In genomic region chr4:185143596-185143969, GRCh38 we compare ENCODE assay signal across 8 cellular contexts. TPM values are rescaled to one million over a fixed set of nuclear protein-coding genes. Genes with fewer than 3 reads are reported as not detected.
DNase-seq lines count a peak whose midpoint lies in the region; ATAC-seq, FAIRE-seq and TF ChIP-seq lines count a peak whose summit lies in the region.

No MANE protein-coding gene starts in this region.

- FAIRE-seq in K562 (lab: Jason Lieb, UNC), result peak; percentile 44

- H3K27ac ChIP-seq in OCI-LY1 (ENCODE audit: low read depth, low read length, poor library complexity, severe bottlenecking) (no peak overlapping the region), K562 (ENCODE audit: extremely low read depth, low read depth, low read length) (no peak overlapping the region), gastrocnemius medialis (peak overlapping the region; percentile 94 to 99 (median 97))

- DNase-seq in DMS79 treated with DMSO at 0.1 percent for 48 hours (lab: John Stamatoyannopoulos, UW) (peak; percentile 7), DMS79 (lab: John Stamatoyannopoulos, UW) (no peak), K562 (ENCODE audit: extremely low read depth in 1 of 4, low spot score in 3 of 4) (peak in 1 of 4 experiments; percentile 19), gastrocnemius medialis (peak; percentile 90 to 95)

- no peak for TF ChIP-seq RAD21 in K562 (CRISPR knock-in tag; conservative IDR thresholded peaks at IDR 0.05 in 1 of 2, IDR thresholded peaks at IDR 0.05 in 1 of 2)

- no peak for TF ChIP-seq POLR2A in K562 (conservative IDR thresholded peaks at IDR 0.05)
- no peak for TF ChIP-seq POLR2A in gastrocnemius medialis (IDR thresholded peaks at IDR 0.05)

- WGBS in K562 (ENCODE audit: insufficient coverage, low coverage, missing lambda C conversion rate), result under 1% methylated on average over 18 of the region's 30 CpGs

- peaks cover 7% of the 10 kb centered on the region; the same call in 1 of the 2 replicates for H3K79me2 ChIP-seq in OCI-LY1 (ENCODE audit: insufficient read depth, low read length)
- peaks cover 12% of the 10 kb centered on the region; the same call in 2 of the 3 replicates for H3K79me2 ChIP-seq in K562 (ENCODE audit: control insufficient read depth, insufficient read depth, low read length)

- in situ Hi-C loops in K562 (cut with MboI) (no loop called here), gastrocnemius medialis (cut with MboI; ENCODE audit: low sequenced_read_pairs in 4 of 4) (loop anchor here in 1 of 4 donors (25.0 kb wide), 1 partner anchor 381 kb away; no protein-coding TSS in a partner anchor)

- BruUV-seq in K562 (replicated peaks; lab: Mats Ljungman, UMichigan), result no TSS peak

- H3K36me3 ChIP-seq in OCI-LY1 (ENCODE audit: insufficient read depth, low read length) (peaks cover 30% of the 10 kb centered on the region; the same call in 1 of the 2 replicates), K562 (ENCODE audit: control insufficient read depth, insufficient read depth, low read length) (peaks cover 26% of the 10 kb centered on the region; the same call in 2 of the 3 replicates), gastrocnemius medialis (peaks cover 0 to 46% of the 10 kb centered on the region in 2 donors)

- H3K9ac ChIP-seq in OCI-LY1 (ENCODE audit: low read length) (peak overlapping the region; percentile 66), K562 (ENCODE audit: insufficient read depth in 1 of 2, low read depth in 2 of 2, low read length in 2 of 2) (peak overlapping the region; percentile 51 to 98)

- H3K4me3 ChIP-seq in OCI-LY1 (ENCODE audit: low read depth, low read length, poor library complexity, severe bottlenecking) (peak overlapping the region; percentile 80), K562 (peak overlapping the region; percentile 64), iPS-18c (ENCODE audit: insufficient read depth, low read depth, low read length) (peak overlapping the region; percentile 73), gastrocnemius medialis (peak overlapping the region; percentile 72 to 81 (median 74))

- H3F3A ChIP-seq in OCI-LY1 (ENCODE audit: insufficient read depth, low read length), result no peaks in the 10 kb centered on the region

- no peak for TF ChIP-seq EP300 in K562 (IDR thresholded peaks at IDR 0.05; ENCODE audit: low read length)

- H4K20me1 ChIP-seq in OCI-LY1 (ENCODE audit: insufficient read depth, low read length) (no peaks in the 10 kb centered on the region), K562 (replicated peaks; ENCODE audit: control insufficient read depth, insufficient read depth, low read length) (no peaks in the 10 kb centered on the region)

- no peaks in the 10 kb centered on the region for H3K9me2 ChIP-seq in OCI-LY1 (ENCODE audit: low read depth, low read length)

- intact Hi-C loops in K562 (cut with micrococcal nuclease) (loop anchor here (5.0 kb wide), 1 partner anchor 164 kb away; no protein-coding TSS in a partner anchor), gastrocnemius medialis (cut with DNase I; ENCODE audit: low total_unique reads) (loop anchor here (1.0 to 10.0 kb wide), 7 partner anchors 31 to 799 kb away; partner anchors contain the start of genes ANKRD37, CASP3, CCDC110 and CFAP97)

- H3K9me3 ChIP-seq in OCI-LY1 (ENCODE audit: low read length) (no peaks in the 10 kb centered on the region), K562 (replicated peaks; ENCODE audit: control insufficient read depth, insufficient read depth, low read depth, low read length) (no peaks in the 10 kb centered on the region), iPS-18c (ENCODE audit: control insufficient read depth, insufficient read depth, low read length) (no peaks in the 10 kb centered on the region), gastrocnemius medialis (no peaks in the 10 kb centered on the region)

- ATAC-seq in HG02642 (IDR thresholded peaks at IDR 0.05; ENCODE audit: poor library complexity, unreplicated experiment), result peak; percentile 29
- peak; percentile 1; the same call in 1 of the 3 replicates for ATAC-seq in K562
- peak; percentile 59 to 73 for ATAC-seq in gastrocnemius medialis
- no peak for ATAC-seq in HG03378 (IDR thresholded peaks at IDR 0.05; ENCODE audit: unreplicated experiment)

- H3K9me1 ChIP-seq in K562 (ENCODE audit: control insufficient read depth, insufficient read depth, low read length), result no peaks in the 10 kb centered on the region

- H3K4me2 ChIP-seq in OCI-LY1 (ENCODE audit: low read length) (peak overlapping the region; percentile 82), K562 (ENCODE audit: insufficient read depth, low read length) (peak overlapping the region; percentile 83)

- no peaks in the 10 kb centered on the region for H3K27me3 ChIP-seq in OCI-LY1 (ENCODE audit: insufficient read depth, low read length)
- H3K27me3 ChIP-seq in K562 (ENCODE audit: control insufficient read depth in 2 of 2, insufficient read depth in 2 of 2, low read length in 2 of 2), result no peaks in the 10 kb centered on the region
- H3K27me3 ChIP-seq in gastrocnemius medialis, result no peaks in the 10 kb centered on the region

- TF ChIP-seq CTCF in OCI-LY1 (IDR thresholded peaks at IDR 0.05; ENCODE audit: low read length) (no peak), K562 (IDR thresholded peaks at IDR 0.05 in 2 of 3, conservative IDR thresholded peaks at IDR 0.05 in 1 of 3; ENCODE audit: insufficient read depth in 2 of 3, low read depth in 1 of 3, low read length in 3 of 3) (no peak), gastrocnemius medialis (IDR thresholded peaks at IDR 0.05 in 4 of 5, conservative IDR thresholded peaks at IDR 0.05 in 1 of 5) (no peak)

- POLR2A ChIA-PET in K562 (lab: Yijun Ruan, JAX), result interaction anchor here (0.5 to 1.3 kb wide), 10 partner anchors 9 to 490 kb away, joined by 3 to 4 read pairs (median 4); no protein-coding TSS in a partner anchor

- H3K4me1 ChIP-seq in OCI-LY1 (ENCODE audit: insufficient read depth, low read length, severe bottlenecking) (peaks cover 19% of the 10 kb centered on the region), K562 (replicated peaks in 1 of 2; ENCODE audit: control insufficient read depth in 2 of 2, insufficient read depth in 2 of 2, low read length in 2 of 2) (peaks cover 3 to 17% of the 10 kb centered on the region in 2 experiments; a peak in 4 of 5 replicates), gastrocnemius medialis (peaks cover 74 to 75% of the 10 kb centered on the region in 2 donors)

- H2AFZ ChIP-seq in OCI-LY1 (ENCODE audit: low read length) (no peak overlapping the region), K562 (ENCODE audit: low read depth, low read length) (peak overlapping the region; percentile 75)

- CTCF ChIA-PET in K562 (lab: Yijun Ruan, JAX; ENCODE audit: low intra/inter-chr PET ratio), result no interaction called here

TF ChIP-seq in K562, 482 proteins besides CTCF, POLR2A, EP300 and RAD21:
- TF ChIP-seq SAFB2 (IDR thresholded peaks at IDR 0.05; ENCODE audit: borderline replicate concordance, low read depth, low read length, severe bottlenecking) (no peak), RBM22 (IDR thresholded peaks at IDR 0.05; ENCODE audit: low read depth, low read length, poor library complexity, severe bottlenecking) (no peak), CHD1 (IDR thresholded peaks at IDR 0.05; ENCODE audit: low read length) (peak; percentile 52), ZNF232 (CRISPR knock-in tag; IDR thresholded peaks at IDR 0.05) (no peak)

RNA-seq across cellular contexts. Expression of gene SLC25A4, which starts 0.5 kb away (rescaled TPM):
- 11.5 and 23.4 TPM in 2 replicates for total RNA-seq in K562 (2011; cell fraction: chromatin; rRNA removed; ENCODE audit: low replicate concordance)
- 18.2 and 20.8 TPM in 2 replicates for total RNA-seq in K562 (2011; cell fraction: nucleolus; rRNA removed)
- 18.3 and 19.0 TPM in 2 replicates for total RNA-seq in K562 (2011; cell fraction: nucleoplasm; rRNA removed)
- total RNA-seq in K562 (2014; rRNA removed), result 18.2 and 24.5 TPM in 2 replicates
- 17.7 and 19.5 TPM in 2 replicates for total RNA-seq in K562 (2014; rRNA removed; fragmentation: Illumina TruSeq; extraction: Trizol)
- 16.9 and 19.6 TPM in 2 replicates for total RNA-seq in K562 (2015; rRNA removed; fragmentation: Illumina TruSeq; extraction: Trizol)
- 28.4 and 30.3 TPM in 2 replicates for total RNA-seq in K562 (2021)
- 28.6 and 29.8 TPM in 2 replicates for polyA plus RNA-seq in K562 (2011; rRNA removed)
- polyA plus RNA-seq in K562 (2011; cell fraction: cytosol; rRNA removed), result 23.4 and 25.3 TPM in 2 replicates
- polyA plus RNA-seq in K562 (2011; cell fraction: nucleus; rRNA removed), result 33.8 and 41.2 TPM in 2 replicates
- polyA plus RNA-seq in K562 (2012), result 29.1 and 29.6 TPM in 2 replicates
- polyA plus RNA-seq in K562 (2014; fragmentation: Illumina TruSeq; extraction: Trizol), result 17.5 and 19.7 TPM in 2 replicates
- polyA plus RNA-seq in K562 (2014; fragmentation: Nextera tagmentation; extraction: Ambion mirVana), result 10 to 100 TPM in 1 of 2 experiments, 1 to 10 TPM in 1; 8.3 to 13.6 TPM
- polyA plus RNA-seq in K562 (2014; rRNA removed), result 25.5 and 27.4 TPM in 2 replicates
- polyA minus RNA-seq in K562 (2011; rRNA and poly(A)+ RNA removed), result 12.5 and 13.2 TPM in 2 replicates
- polyA minus RNA-seq in K562 (2011; cell fraction: cytosol; rRNA and poly(A)+ RNA removed), result 12.5 and 14.7 TPM in 2 replicates
- 10.0 and 15.6 TPM in 2 replicates for polyA minus RNA-seq in K562 (2011; cell fraction: nucleus; rRNA and poly(A)+ RNA removed)
- 100 to 1,000 TPM; 360 to 914 (median 389) TPM for total RNA-seq in gastrocnemius medialis

Comparison
In these comparisons a context has a peak if more than half of its experiments do, and no peak if none do; other contexts are left out.
1. H3K27ac ChIP-seq: peak in gastrocnemius medialis (4 of 4); none in OCI-LY1 (single experiment) and K562 (single experiment).
2. RNA of gene SLC25A4, which starts 0.5 kb away (total RNA-seq): 360 to 914 TPM in gastrocnemius medialis; 11.5 to 30.3 TPM in K562; every median in the first group is over 10 times any median in the second.
3. Peak in every context shown above with its lines, with median percentiles within 50 percentile points of each other: H3K4me3 ChIP-seq.